In the genomic region with DNA sequence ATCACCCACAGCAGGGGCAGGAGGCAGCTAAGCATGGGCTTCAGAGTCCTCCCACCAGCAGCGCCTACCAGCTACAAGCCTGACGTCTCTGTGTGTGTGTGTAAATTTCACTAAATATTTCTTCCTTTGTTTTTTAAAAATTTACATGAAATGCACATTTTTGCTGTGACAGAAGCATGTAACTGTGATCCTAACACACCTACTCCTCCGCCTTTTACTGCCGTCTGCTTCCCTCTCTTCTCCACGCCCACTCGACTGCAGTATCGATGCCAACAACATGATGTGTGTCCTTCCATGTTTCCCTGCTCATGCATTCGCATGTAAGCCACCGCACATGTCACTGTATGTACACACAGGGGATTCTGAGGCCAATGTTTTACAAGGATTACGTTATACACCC, we compare ENCODE assay signal across 18 cellular contexts. TPM values are rescaled to one million over a fixed set of nuclear protein-coding genes. Genes with fewer than 3 reads are reported as not detected.
DNase-seq lines count a peak whose midpoint lies in the region; ATAC-seq and TF ChIP-seq lines count a peak whose summit lies in the region.
"Had no signal": no experiment of that assay in that cellular context is flagged by ENCODE, and none has a peak within 500 bp of the region (broad histone marks: within the 10 kb centered on the region; RNA-seq: fewer than 3 reads in every experiment).

No MANE protein-coding gene starts in this region.

- H3K4me2 ChIP-seq in smooth muscle cell, result no peak overlapping the region

- H3K27ac ChIP-seq in psoas muscle (no peak overlapping the region), smooth muscle cell (ENCODE audit: low read depth) (no peak overlapping the region)
- H3K27ac ChIP-seq: 22Rv1, HL-60 had no signal

- H3K9me3 ChIP-seq in psoas muscle (no peaks in the 10 kb centered on the region), smooth muscle cell (replicated peaks; ENCODE audit: low read depth) (no peaks in the 10 kb centered on the region)

- H3K4me3 ChIP-seq in psoas muscle (no peak overlapping the region), smooth muscle cell (no peak overlapping the region)

- H3K36me3 ChIP-seq in psoas muscle (ENCODE audit: insufficient read depth in 1 of 2, low read depth in 1 of 2) (no peaks in the 10 kb centered on the region), smooth muscle cell (ENCODE audit: low read depth) (no peaks in the 10 kb centered on the region)

- H3K27me3 ChIP-seq in psoas muscle (ENCODE audit: insufficient read depth in 3 of 3, low read length in 2 of 3), result no peaks in the 10 kb centered on the region
- no peaks in the 10 kb centered on the region for H3K27me3 ChIP-seq in smooth muscle cell (ENCODE audit: low read depth)

- intact Hi-C loops in psoas muscle (cut with DNase I), result loop anchor here in 1 of 2 donors (5.0 kb wide), 1 partner anchor 33 kb away; no protein-coding TSS in a partner anchor

- DNase-seq in NCI-H2029 (lab: John Stamatoyannopoulos, UW) (peak; percentile 11), NCI-H2029 treated with DMSO at 0.1 percent for 48 hours (lab: John Stamatoyannopoulos, UW) (no peak), DMS79 treated with DMSO at 0.1 percent for 48 hours (lab: John Stamatoyannopoulos, UW) (peak; percentile 32), inferior parietal cortex (ENCODE audit: extremely low spot score) (peak; percentile 5), superior temporal gyrus (ENCODE audit: extremely low spot score) (peak; percentile 10), psoas muscle (no peak), smooth muscle cell (lab: John Stamatoyannopoulos, UW; ENCODE audit: unreplicated experiment) (no peak)
- DNase-seq: C1 segment of cervical spinal cord; Calu3; CD4-positive, alpha-beta T cell; DMS 273 treated with DMSO at 0.1 percent for 48 hours; EL; GOT3; HCEC 1CT; IMR-90 had no signal

- no peaks in the 10 kb centered on the region for H3K79me2 ChIP-seq in smooth muscle cell (ENCODE audit: low read depth)

- H2AFZ ChIP-seq in smooth muscle cell (ENCODE audit: low read depth), result no peak overlapping the region

- WGBS in psoas muscle, 3 donors, result 90 to 92% (median 91%) methylated on average over 10 of the region's 10 CpGs
- 91% methylated on average over 10 of the region's 10 CpGs for WGBS in smooth muscle cell (ENCODE audit: low lambda C conversion rate)

- TF ChIP-seq CTCF in psoas muscle (IDR thresholded peaks at IDR 0.05) (no peak), smooth muscle cell (IDR thresholded peaks at IDR 0.05; ENCODE audit: borderline replicate concordance, insufficient read depth, poor library complexity, severe bottlenecking) (no peak)

- H3K9ac ChIP-seq in smooth muscle cell (ENCODE audit: low read depth), result no peak overlapping the region

- H4K20me1 ChIP-seq in smooth muscle cell (ENCODE audit: low read depth), result no peaks in the 10 kb centered on the region

- H3F3A ChIP-seq in smooth muscle cell (ENCODE audit: low read depth), result no peaks in the 10 kb centered on the region

- no peaks in the 10 kb centered on the region for H3K4me1 ChIP-seq in psoas muscle
- H3K4me1 ChIP-seq in smooth muscle cell (ENCODE audit: low read depth), result no peaks in the 10 kb centered on the region

- no peak for ATAC-seq in GM21515 (IDR thresholded peaks at IDR 0.05; ENCODE audit: unreplicated experiment)
- no peak for ATAC-seq in psoas muscle

RNA-seq across cellular contexts. Expression of a gene that starts 29.5 kb away (rescaled TPM):
- total RNA-seq in psoas muscle, result 10 to 100 TPM; 27.9 to 52.2 (median 38.4) TPM
- polyA plus RNA-seq in psoas muscle, result 10 to 100 TPM; 21.0 to 31.4 (median 26.0) TPM
- total RNA-seq in smooth muscle cell, result 26.3 and 34.7 TPM in 2 replicates
- polyA plus RNA-seq in smooth muscle cell, result 41.1 and 53.9 TPM in 2 replicates

RNA-seq across cellular contexts. Expression of a gene that starts 44.8 kb away (rescaled TPM):
- total RNA-seq in psoas muscle, result 1 to 10 TPM; 1.2 to 3.0 (median 2.0) TPM
- polyA plus RNA-seq in psoas muscle, result 1 to 10 TPM; 1.9 to 4.9 (median 3.8) TPM
- total RNA-seq in smooth muscle cell, result 12.7 and 16.2 TPM in 2 replicates
- 14.6 and 17.7 TPM in 2 replicates for polyA plus RNA-seq in smooth muscle cell

Comparison
In these comparisons a context has a peak if more than half of its experiments do, and no peak if none do; other contexts are left out.
1. DNase-seq: peak in NCI-H2029 (single experiment), DMS79 treated with DMSO at 0.1 percent for 48 hours (single experiment), inferior parietal cortex (single experiment) and superior temporal gyrus (single experiment); none in NCI-H2029 treated with DMSO at 0.1 percent for 48 hours (single experiment), psoas muscle (0 of 2) and smooth muscle cell (single experiment).